ENCODE assay signal across 1 cellular context in the genomic region with DNA sequence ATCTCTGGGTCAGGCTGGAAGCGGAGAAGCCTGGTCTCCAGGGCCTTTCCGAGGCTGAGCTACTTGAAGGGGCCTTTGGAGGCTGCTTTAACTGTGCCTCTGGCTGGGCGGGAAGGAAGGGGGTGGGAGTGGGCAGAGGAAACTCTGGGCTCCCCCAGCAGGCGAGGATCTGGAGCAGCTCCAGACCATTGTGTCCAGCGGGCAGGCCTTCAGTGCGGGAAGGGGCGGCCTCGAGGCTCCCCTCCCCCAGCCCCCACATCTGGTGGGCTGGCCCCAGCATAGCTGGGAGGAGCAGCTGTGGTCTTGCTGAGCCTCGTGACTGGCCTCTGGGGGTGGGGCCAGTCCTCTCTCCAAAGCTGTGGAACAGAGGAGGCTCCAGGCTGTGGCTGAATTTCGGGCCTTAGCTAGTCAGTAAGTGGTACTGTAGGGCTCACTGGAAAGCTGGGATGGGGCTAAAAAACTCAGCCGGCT.
A peak's percentile ranks its signal among the peaks of the same experiment; 100 is the strongest.
TF ChIP-seq lines count a peak whose summit lies in the region.

No MANE protein-coding gene starts in this region.

TF ChIP-seq in GM23338, 12 proteins besides CTCF, POLR2A, EP300 and RAD21:
- TF ChIP-seq, protein P1, sequence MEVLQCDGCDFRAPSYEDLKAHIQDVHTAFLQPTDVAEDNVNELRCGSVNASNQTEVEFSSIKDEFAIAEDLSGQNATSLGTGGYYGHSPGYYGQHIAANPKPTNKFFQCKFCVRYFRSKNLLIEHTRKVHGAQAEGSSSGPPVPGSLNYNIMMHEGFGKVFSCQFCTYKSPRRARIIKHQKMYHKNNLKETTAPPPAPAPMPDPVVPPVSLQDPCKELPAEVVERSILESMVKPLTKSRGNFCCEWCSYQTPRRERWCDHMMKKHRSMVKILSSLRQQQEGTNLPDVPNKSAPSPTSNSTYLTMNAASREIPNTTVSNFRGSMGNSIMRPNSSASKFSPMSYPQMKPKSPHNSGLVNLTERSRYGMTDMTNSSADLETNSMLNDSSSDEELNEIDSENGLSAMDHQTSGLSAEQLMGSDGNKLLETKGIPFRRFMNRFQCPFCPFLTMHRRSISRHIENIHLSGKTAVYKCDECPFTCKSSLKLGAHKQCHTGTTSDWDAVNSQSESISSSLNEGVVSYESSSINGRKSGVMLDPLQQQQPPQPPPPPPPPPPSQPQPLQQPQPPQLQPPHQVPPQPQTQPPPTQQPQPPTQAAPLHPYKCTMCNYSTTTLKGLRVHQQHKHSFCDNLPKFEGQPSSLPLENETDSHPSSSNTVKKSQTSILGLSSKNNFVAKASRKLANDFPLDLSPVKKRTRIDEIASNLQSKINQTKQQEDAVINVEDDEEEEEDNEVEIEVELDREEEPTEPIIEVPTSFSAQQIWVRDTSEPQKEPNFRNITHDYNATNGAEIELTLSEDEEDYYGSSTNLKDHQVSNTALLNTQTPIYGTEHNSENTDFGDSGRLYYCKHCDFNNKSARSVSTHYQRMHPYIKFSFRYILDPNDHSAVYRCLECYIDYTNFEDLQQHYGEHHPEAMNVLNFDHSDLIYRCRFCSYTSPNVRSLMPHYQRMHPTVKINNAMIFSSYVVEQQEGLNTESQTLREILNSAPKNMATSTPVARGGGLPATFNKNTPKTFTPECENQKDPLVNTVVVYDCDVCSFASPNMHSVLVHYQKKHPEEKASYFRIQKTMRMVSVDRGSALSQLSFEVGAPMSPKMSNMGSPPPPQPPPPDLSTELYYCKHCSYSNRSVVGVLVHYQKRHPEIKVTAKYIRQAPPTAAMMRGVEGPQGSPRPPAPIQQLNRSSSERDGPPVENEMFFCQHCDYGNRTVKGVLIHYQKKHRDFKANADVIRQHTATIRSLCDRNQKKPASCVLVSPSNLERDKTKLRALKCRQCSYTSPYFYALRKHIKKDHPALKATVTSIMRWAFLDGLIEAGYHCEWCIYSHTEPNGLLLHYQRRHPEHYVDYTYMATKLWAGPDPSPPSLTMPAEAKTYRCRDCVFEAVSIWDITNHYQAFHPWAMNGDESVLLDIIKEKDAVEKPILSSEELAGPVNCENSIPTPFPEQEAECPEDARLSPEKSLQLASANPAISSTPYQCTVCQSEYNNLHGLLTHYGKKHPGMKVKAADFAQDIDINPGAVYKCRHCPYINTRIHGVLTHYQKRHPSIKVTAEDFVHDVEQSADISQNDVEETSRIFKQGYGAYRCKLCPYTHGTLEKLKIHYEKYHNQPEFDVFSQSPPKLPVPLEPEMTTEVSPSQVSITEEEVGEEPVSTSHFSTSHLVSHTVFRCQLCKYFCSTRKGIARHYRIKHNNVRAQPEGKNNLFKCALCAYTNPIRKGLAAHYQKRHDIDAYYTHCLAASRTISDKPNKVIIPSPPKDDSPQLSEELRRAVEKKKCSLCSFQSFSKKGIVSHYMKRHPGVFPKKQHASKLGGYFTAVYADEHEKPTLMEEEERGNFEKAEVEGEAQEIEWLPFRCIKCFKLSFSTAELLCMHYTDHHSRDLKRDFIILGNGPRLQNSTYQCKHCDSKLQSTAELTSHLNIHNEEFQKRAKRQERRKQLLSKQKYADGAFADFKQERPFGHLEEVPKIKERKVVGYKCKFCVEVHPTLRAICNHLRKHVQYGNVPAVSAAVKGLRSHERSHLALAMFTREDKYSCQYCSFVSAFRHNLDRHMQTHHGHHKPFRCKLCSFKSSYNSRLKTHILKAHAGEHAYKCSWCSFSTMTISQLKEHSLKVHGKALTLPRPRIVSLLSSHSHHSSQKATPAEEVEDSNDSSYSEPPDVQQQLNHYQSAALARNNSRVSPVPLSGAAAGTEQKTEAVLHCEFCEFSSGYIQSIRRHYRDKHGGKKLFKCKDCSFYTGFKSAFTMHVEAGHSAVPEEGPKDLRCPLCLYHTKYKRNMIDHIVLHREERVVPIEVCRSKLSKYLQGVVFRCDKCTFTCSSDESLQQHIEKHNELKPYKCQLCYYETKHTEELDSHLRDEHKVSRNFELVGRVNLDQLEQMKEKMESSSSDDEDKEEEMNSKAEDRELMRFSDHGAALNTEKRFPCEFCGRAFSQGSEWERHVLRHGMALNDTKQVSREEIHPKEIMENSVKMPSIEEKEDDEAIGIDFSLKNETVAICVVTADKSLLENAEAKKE (CRISPR knock-in tag; IDR thresholded peaks at IDR 0.05) = peak; percentile 28; the same call in 1 of the 2 replicates
- TF ChIP-seq NANOG (IDR thresholded peaks at IDR 0.05; ENCODE audit: borderline replicate concordance) (no peak), POLR2AphosphoS5 (IDR thresholded peaks at IDR 0.05; ENCODE audit: low read depth) (peak; percentile 46; the same call in 1 of the 2 replicates)
- TF ChIP-seq, protein P2, sequence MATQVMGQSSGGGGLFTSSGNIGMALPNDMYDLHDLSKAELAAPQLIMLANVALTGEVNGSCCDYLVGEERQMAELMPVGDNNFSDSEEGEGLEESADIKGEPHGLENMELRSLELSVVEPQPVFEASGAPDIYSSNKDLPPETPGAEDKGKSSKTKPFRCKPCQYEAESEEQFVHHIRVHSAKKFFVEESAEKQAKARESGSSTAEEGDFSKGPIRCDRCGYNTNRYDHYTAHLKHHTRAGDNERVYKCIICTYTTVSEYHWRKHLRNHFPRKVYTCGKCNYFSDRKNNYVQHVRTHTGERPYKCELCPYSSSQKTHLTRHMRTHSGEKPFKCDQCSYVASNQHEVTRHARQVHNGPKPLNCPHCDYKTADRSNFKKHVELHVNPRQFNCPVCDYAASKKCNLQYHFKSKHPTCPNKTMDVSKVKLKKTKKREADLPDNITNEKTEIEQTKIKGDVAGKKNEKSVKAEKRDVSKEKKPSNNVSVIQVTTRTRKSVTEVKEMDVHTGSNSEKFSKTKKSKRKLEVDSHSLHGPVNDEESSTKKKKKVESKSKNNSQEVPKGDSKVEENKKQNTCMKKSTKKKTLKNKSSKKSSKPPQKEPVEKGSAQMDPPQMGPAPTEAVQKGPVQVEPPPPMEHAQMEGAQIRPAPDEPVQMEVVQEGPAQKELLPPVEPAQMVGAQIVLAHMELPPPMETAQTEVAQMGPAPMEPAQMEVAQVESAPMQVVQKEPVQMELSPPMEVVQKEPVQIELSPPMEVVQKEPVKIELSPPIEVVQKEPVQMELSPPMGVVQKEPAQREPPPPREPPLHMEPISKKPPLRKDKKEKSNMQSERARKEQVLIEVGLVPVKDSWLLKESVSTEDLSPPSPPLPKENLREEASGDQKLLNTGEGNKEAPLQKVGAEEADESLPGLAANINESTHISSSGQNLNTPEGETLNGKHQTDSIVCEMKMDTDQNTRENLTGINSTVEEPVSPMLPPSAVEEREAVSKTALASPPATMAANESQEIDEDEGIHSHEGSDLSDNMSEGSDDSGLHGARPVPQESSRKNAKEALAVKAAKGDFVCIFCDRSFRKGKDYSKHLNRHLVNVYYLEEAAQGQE (IDR thresholded peaks at IDR 0.05; ENCODE audit: unreplicated experiment) = no peak
